In genomic region chr18:47594621-47595086, GRCh38 we compare ENCODE assay signal across 17 cellular contexts.
DNase-seq lines count a peak whose midpoint lies in the region; ATAC-seq lines count a peak whose summit lies in the region.
"Had no signal": no experiment of that assay in that cellular context is flagged by ENCODE, and none has a peak within 500 bp of the region (broad histone marks: within the 10 kb centered on the region; RNA-seq: fewer than 3 reads in every experiment).

No MANE protein-coding gene starts in this region.

- no peaks in the 10 kb centered on the region for H3K4me1 Mint-ChIP-seq in CD4-positive, alpha-beta memory T cell

- H3K4me3 Mint-ChIP-seq in CD4-positive, alpha-beta memory T cell: no peak overlapping the region
- H3K4me3 Mint-ChIP-seq: activated CD8-positive, alpha-beta T cell treated with anti-CD3 and anti-CD28 coated beads for 36 hours had no signal

- H3K27me3 Mint-ChIP-seq in CD4-positive, alpha-beta memory T cell: peaks cover 17 to 20% of the 10 kb centered on the region in 2 donors

- no peak overlapping the region for H3K4me3 ChIP-seq in CD4-positive, alpha-beta memory T cell (ENCODE audit: low read length in 2 of 2)
- H3K4me3 ChIP-seq: adrenal gland, colonic mucosa, GM12878, heart right ventricle, SJSA1 had no signal

- H3K9me3 ChIP-seq in CD4-positive, alpha-beta memory T cell (ENCODE audit: control insufficient read depth in 1 of 2, low read length in 2 of 2): no peaks in the 10 kb centered on the region
- H3K9me3 ChIP-seq: adrenal gland, colonic mucosa, SJSA1 had no signal

- peaks cover 0 to 7% (median 0%) of the 10 kb centered on the region in 8 donors for H3K9me3 Mint-ChIP-seq in CD4-positive, alpha-beta memory T cell

- H3K27ac ChIP-seq in cingulate gyrus (ENCODE audit: low read depth, low read length): peak overlapping the region; percentile 58
- H3K27ac ChIP-seq in CD4-positive, alpha-beta memory T cell (ENCODE audit: low read depth, low read length): no peak overlapping the region
- H3K27ac ChIP-seq: adrenal gland, C4-2B, colonic mucosa, heart right ventricle, parathyroid adenoma, SJSA1 had no signal

- CTCF ChIA-PET in CD4-positive, alpha-beta memory T cell (lab: Charles Lee; ENCODE audit: partially characterized antibody): no interaction called here

- H3K27me3 ChIP-seq in CD4-positive, alpha-beta memory T cell (ENCODE audit: insufficient read depth, low read length): peaks cover 4% of the 10 kb centered on the region
- H3K27me3 ChIP-seq: colonic mucosa had no signal

- no peak overlapping the region for H3K27ac Mint-ChIP-seq in CD4-positive, alpha-beta memory T cell
- H3K27ac Mint-ChIP-seq: activated CD8-positive, alpha-beta T cell treated with anti-CD3 and anti-CD28 coated beads for 36 hours had no signal

- intact Hi-C loops in CD4-positive, alpha-beta memory T cell (cut with micrococcal nuclease): no loop called here

- H3K36me3 Mint-ChIP-seq in CD4-positive, alpha-beta memory T cell: no peaks in the 10 kb centered on the region

- ATAC-seq in GM21825 (IDR thresholded peaks at IDR 0.05; ENCODE audit: unreplicated experiment) (no peak), GM21786 (IDR thresholded peaks at IDR 0.05; ENCODE audit: unreplicated experiment) (no peak), GM21619 (IDR thresholded peaks at IDR 0.05; ENCODE audit: unreplicated experiment) (no peak)
- ATAC-seq: activated CD8-positive, alpha-beta T cell treated with anti-CD3 and anti-CD28 coated beads for 36 hours; GM12878; heart right ventricle had no signal

- no peaks in the 10 kb centered on the region for H3K36me3 ChIP-seq in CD4-positive, alpha-beta memory T cell (ENCODE audit: insufficient read depth, low read length)
- H3K36me3 ChIP-seq: adrenal gland, colonic mucosa, heart right ventricle, SJSA1 had no signal

- DNase-seq in NCI-H128 (lab: John Stamatoyannopoulos, UW; ENCODE audit: unreplicated experiment) (peak; percentile 79), NCI-H2227 treated with DMSO at 0.1 percent for 48 hours (lab: John Stamatoyannopoulos, UW) (peak; percentile 75), putamen (ENCODE audit: low spot score) (peak; percentile 35)
- DNase-seq in CD4-positive, alpha-beta memory T cell: no peak
- DNase-seq: activated CD8-positive, alpha-beta T cell treated with anti-CD3 and anti-CD28 coated beads for 36 hours; colonic mucosa; heart right ventricle; OCI-M1 had no signal

- H3K4me1 ChIP-seq in CD4-positive, alpha-beta memory T cell (ENCODE audit: insufficient read depth, low read length): no peaks in the 10 kb centered on the region
- H3K4me1 ChIP-seq: adrenal gland, colonic mucosa, heart right ventricle, parathyroid adenoma, SJSA1 had no signal

- POLR2A ChIA-PET in CD4-positive, alpha-beta memory T cell (lab: Charles Lee; ENCODE audit: partially characterized antibody): no interaction called here

Comparison
In these comparisons a context has a peak if more than half of its experiments do, and no peak if none do; other contexts are left out.
1. DNase-seq: peak in NCI-H128 (single experiment), NCI-H2227 treated with DMSO at 0.1 percent for 48 hours (single experiment) and putamen (single experiment); none in CD4-positive, alpha-beta memory T cell (0 of 5).